In genomic region chr5:154706416-154706815, GRCh38 we compare ENCODE assay signal across 27 cellular contexts.
"Had no signal": no experiment of that assay in that cellular context is flagged by ENCODE, and none has a peak within 500 bp of the region (broad histone marks: within the 10 kb centered on the region; RNA-seq: fewer than 3 reads in every experiment).

No MANE protein-coding gene starts in this region.

- H3K36me3 Mint-ChIP-seq: naive thymus-derived CD8-positive, alpha-beta T cell; natural killer cell treated with Interleukin-12 subunit alpha and Interleukin-12 subunit beta and Interleukin-15 and Interleukin-18, amount 100 ng/mL, for 72 hours; stimulated activated memory B cell treated with anti-CD40 and anti-IgM and Interleukin-4, amounts not matched to agents 10 μg/mL and 1 μg/mL and 100 μg/mL, for 72 hours; type B pancreatic cell had no signal

- H3K27me3 Mint-ChIP-seq: naive thymus-derived CD8-positive, alpha-beta T cell; natural killer cell treated with Interleukin-12 subunit alpha and Interleukin-12 subunit beta and Interleukin-15 and Interleukin-18, amount 100 ng/mL, for 72 hours; stimulated activated memory B cell treated with anti-CD40 and anti-IgM and Interleukin-4, amounts not matched to agents 10 μg/mL and 1 μg/mL and 100 μg/mL, for 72 hours; stimulated activated naive CD8-positive, alpha-beta T cell treated with anti-CD3 and anti-CD28 coated beads, Interleukin-15, amount 100 ng/mL, for 72 hours; type B pancreatic cell had no signal

- H3K4me1 Mint-ChIP-seq: neural crest cell; stimulated activated memory B cell treated with anti-CD40 and anti-IgM and Interleukin-4, amounts not matched to agents 10 μg/mL and 1 μg/mL and 100 μg/mL, for 72 hours; stimulated activated naive CD8-positive, alpha-beta T cell treated with anti-CD3 and anti-CD28 coated beads, Interleukin-15, amount 100 ng/mL, for 72 hours had no signal

- H3K4me3 ChIP-seq: pancreas, prostate gland, right lobe of liver, sigmoid colon, suprapubic skin, testis, tibial artery, transverse colon, upper lobe of right lung, uterus had no signal

- H3K27ac Mint-ChIP-seq: naive thymus-derived CD8-positive, alpha-beta T cell; natural killer cell treated with Interleukin-12 subunit alpha and Interleukin-12 subunit beta and Interleukin-15 and Interleukin-18, amount 100 ng/mL, for 72 hours; nephron progenitor cell; stimulated activated memory B cell treated with anti-CD40 and anti-IgM and Interleukin-4, amounts not matched to agents 10 μg/mL and 1 μg/mL and 100 μg/mL, for 72 hours; type B pancreatic cell had no signal

- DNase-seq: naive thymus-derived CD8-positive, alpha-beta T cell; nephron progenitor cell; nucleus accumbens; pancreas; right cardiac atrium; right lobe of liver; small intestine; stimulated activated CD4-positive, alpha-beta T cell treated with anti-CD3 and anti-CD28 coated beads, Interleukin-15, amount 100 ng/mL, for 24 hours; stimulated activated CD4-positive, alpha-beta T cell treated with anti-CD3 and anti-CD28 coated beads, Interleukin-4, amount 100 ng/mL, for 1 hour; stimulated activated CD4-positive, alpha-beta T cell treated with anti-CD3 and anti-CD28 coated beads, Interleukin-4, amount 100 ng/mL, for 4 hours; stimulated activated CD8-positive, alpha-beta memory T cell treated with anti-CD3 and anti-CD28 coated beads, Interleukin-4, amount 100 ng/mL, for 48 hours; stimulated activated naive CD4-positive, alpha-beta T cell; stimulated activated naive CD8-positive, alpha-beta T cell treated with anti-CD3 and anti-CD28 coated beads, Interleukin-15, amount 100 ng/mL, for 72 hours; stimulated activated naive CD8-positive, alpha-beta T cell treated with anti-CD3 and anti-CD28 coated beads, Interleukin-15, Interleukin-2, amounts not matched to agents 100 U/mL and 50 U/mL, for 24 hours; substantia nigra; testis; tibial artery; transverse colon; upper lobe of right lung; uterus had no signal

- H3K9me3 Mint-ChIP-seq: naive thymus-derived CD8-positive, alpha-beta T cell; natural killer cell treated with Interleukin-12 subunit alpha and Interleukin-12 subunit beta and Interleukin-15 and Interleukin-18, amount 100 ng/mL, for 72 hours; nephron progenitor cell; neural crest cell; stimulated activated memory B cell treated with anti-CD40 and anti-IgM and Interleukin-4, amounts not matched to agents 10 μg/mL and 1 μg/mL and 100 μg/mL, for 72 hours; stimulated activated naive CD8-positive, alpha-beta T cell treated with anti-CD3 and anti-CD28 coated beads, Interleukin-15, amount 100 ng/mL, for 72 hours; type B pancreatic cell had no signal

- H3K4me3 Mint-ChIP-seq: naive thymus-derived CD8-positive, alpha-beta T cell; natural killer cell treated with Interleukin-12 subunit alpha and Interleukin-12 subunit beta and Interleukin-15 and Interleukin-18, amount 100 ng/mL, for 72 hours; nephron progenitor cell; neural crest cell; stimulated activated memory B cell treated with anti-CD40 and anti-IgM and Interleukin-4, amounts not matched to agents 10 μg/mL and 1 μg/mL and 100 μg/mL, for 72 hours; stimulated activated naive CD8-positive, alpha-beta T cell treated with anti-CD3 and anti-CD28 coated beads, Interleukin-15, amount 100 ng/mL, for 72 hours; type B pancreatic cell had no signal

- ATAC-seq: naive thymus-derived CD8-positive, alpha-beta T cell; natural killer cell treated with Interleukin-12 subunit alpha and Interleukin-12 subunit beta and Interleukin-15 and Interleukin-18, amount 100 ng/mL, for 72 hours; pancreas; right cardiac atrium; right lobe of liver; stimulated activated memory B cell treated with anti-CD40 and anti-IgM and Interleukin-4, amounts not matched to agents 10 μg/mL and 1 μg/mL and 100 μg/mL, for 72 hours; stimulated activated naive CD8-positive, alpha-beta T cell treated with anti-CD3 and anti-CD28 coated beads, Interleukin-15, amount 100 ng/mL, for 72 hours; stimulated activated naive CD8-positive, alpha-beta T cell treated with anti-CD3 and anti-CD28 coated beads, Interleukin-15, Interleukin-2, amounts not matched to agents 100 U/mL and 50 U/mL, for 24 hours; upper lobe of right lung had no signal
